In genomic region chr13:31965361-31966066, GRCh38 we compare ENCODE assay signal across 9 cellular contexts.
A peak's percentile ranks its signal among the peaks of the same experiment; 100 is the strongest.
DNase-seq lines count a peak whose midpoint lies in the region; ATAC-seq lines count a peak whose summit lies in the region.
"Had no signal": no experiment of that assay in that cellular context is flagged by ENCODE, and none has a peak within 500 bp of the region (broad histone marks: within the 10 kb centered on the region; RNA-seq: fewer than 3 reads in every experiment).

No MANE protein-coding gene starts in this region.

- H3K9me3 Mint-ChIP-seq in stimulated activated effector memory CD8-positive, alpha-beta T cell treated with anti-CD3 and anti-CD28 coated beads, Interleukin-12 subunit alpha, Interleukin-12 subunit beta, amount 100 ng/mL, for 72 hours: peaks cover 4% of the 10 kb centered on the region

- peak; percentile 88 for ATAC-seq in GM21381 (IDR thresholded peaks at IDR 0.05; ENCODE audit: unreplicated experiment)
- peak; percentile 86 for ATAC-seq in HG03558 (IDR thresholded peaks at IDR 0.05; ENCODE audit: extremely low read depth, unreplicated experiment)
- no peak for ATAC-seq in stimulated activated effector memory CD8-positive, alpha-beta T cell treated with anti-CD3 and anti-CD28 coated beads, Interleukin-12 subunit alpha, Interleukin-12 subunit beta, amount 100 ng/mL, for 72 hours

- H3K27ac Mint-ChIP-seq in stimulated activated effector memory CD8-positive, alpha-beta T cell treated with anti-CD3 and anti-CD28 coated beads, Interleukin-12 subunit alpha, Interleukin-12 subunit beta, amount 100 ng/mL, for 72 hours: no peak overlapping the region

- H3K4me1 Mint-ChIP-seq in stimulated activated effector memory CD8-positive, alpha-beta T cell treated with anti-CD3 and anti-CD28 coated beads, Interleukin-12 subunit alpha, Interleukin-12 subunit beta, amount 100 ng/mL, for 72 hours: no peaks in the 10 kb centered on the region

- DNase-seq in DMS53 (lab: John Stamatoyannopoulos, UW) (peak; percentile 90), germinal center (ENCODE audit: low spot score) (peak; percentile 28), hypothalamus (lab: John Stamatoyannopoulos, UW) (no peak), COLO829 (ENCODE audit: low spot score) (no peak)
- no peak for DNase-seq in activated naive CD4-positive, alpha-beta T cell treated with Interleukin-2 at 50 U/mL for 16 hours
- DNase-seq in stimulated activated effector memory CD8-positive, alpha-beta T cell treated with anti-CD3 and anti-CD28 coated beads, Interleukin-12 subunit alpha, Interleukin-12 subunit beta, amount 100 ng/mL, for 72 hours (ENCODE audit: low spot score in 2 of 2): no peak
- DNase-seq: upper lobe of left lung had no signal

- no peak overlapping the region for H3K4me3 Mint-ChIP-seq in stimulated activated effector memory CD8-positive, alpha-beta T cell treated with anti-CD3 and anti-CD28 coated beads, Interleukin-12 subunit alpha, Interleukin-12 subunit beta, amount 100 ng/mL, for 72 hours

- H3K36me3 Mint-ChIP-seq in stimulated activated effector memory CD8-positive, alpha-beta T cell treated with anti-CD3 and anti-CD28 coated beads, Interleukin-12 subunit alpha, Interleukin-12 subunit beta, amount 100 ng/mL, for 72 hours: no peaks in the 10 kb centered on the region

Comparison
In these comparisons a context has a peak if more than half of its experiments do, and no peak if none do; other contexts are left out.
1. DNase-seq: peak in DMS53 (single experiment) and germinal center (single experiment); none in activated naive CD4-positive, alpha-beta T cell treated with Interleukin-2 at 50 U/mL for 16 hours (single experiment), hypothalamus (0 of 51), stimulated activated effector memory CD8-positive, alpha-beta T cell treated with anti-CD3 and anti-CD28 coated beads, Interleukin-12 subunit alpha, Interleukin-12 subunit beta, amount 100 ng/mL, for 72 hours (0 of 2) and COLO829 (single experiment).